8 cellular contexts compared by ENCODE assay signal in genomic region chr15:41401904-41402267, GRCh38. TPM values are rescaled to one million over a fixed set of nuclear protein-coding genes. Genes with fewer than 3 reads are reported as not detected.
DNase-seq lines count a peak whose midpoint lies in the region; ATAC-seq and TF ChIP-seq lines count a peak whose summit lies in the region.

No MANE protein-coding gene starts in this region.

- no peak for TF ChIP-seq POLR2A in right lobe of liver (IDR thresholded peaks at IDR 0.05)

- no peaks in the 10 kb centered on the region for H3K27me3 ChIP-seq in right lobe of liver

- intact Hi-C loops in right lobe of liver (cut with DNase I): no loop called here

- in situ Hi-C loops in ACHN (cut with HindIII; ENCODE audit: low pct_ligation_motif_present, low pct_unique_long_range_greater_than_20kb, low sequenced_read_pairs): no loop called here

- peaks cover 0 to 7% (median 0%) of the 10 kb centered on the region in 4 donors for H3K4me1 ChIP-seq in right lobe of liver
- peaks cover 2% of the 10 kb centered on the region for H3K4me1 ChIP-seq in urinary bladder (ENCODE audit: insufficient read depth)

- no peak for TF ChIP-seq CTCF in right lobe of liver (IDR thresholded peaks at IDR 0.05)

- H3K9me3 ChIP-seq in right lobe of liver: no peaks in the 10 kb centered on the region

- H3K4me3 ChIP-seq in right lobe of liver (peak overlapping the region; percentile 72 to 82 (median 82)), urinary bladder (ENCODE audit: low read depth, low read length) (peak overlapping the region; percentile 65)

- DNase-seq in ACHN (peak; percentile 5), right lobe of liver (no peak), NCI-H187 treated with DMSO at 0.1 percent for 48 hours (lab: John Stamatoyannopoulos, UW) (no peak), DMS79 treated with DMSO at 0.1 percent for 48 hours (lab: John Stamatoyannopoulos, UW) (no peak)

- WGBS in right lobe of liver (ENCODE audit: insufficient coverage, low coverage, low lambda C conversion rate, missing lambda C conversion rate): 8% methylated on average over 9 of the region's 9 CpGs
- 5% methylated on average over 9 of the region's 9 CpGs for WGBS in urinary bladder

- H3K36me3 ChIP-seq in right lobe of liver: peaks cover 0 to 2% (median 0%) of the 10 kb centered on the region in 4 donors
- H3K36me3 ChIP-seq in urinary bladder (ENCODE audit: insufficient read depth): no peaks in the 10 kb centered on the region

- ATAC-seq in HG02870 (IDR thresholded peaks at IDR 0.05; ENCODE audit: unreplicated experiment): peak; percentile 11
- ATAC-seq in right lobe of liver: peak; percentile 37 to 44 (median 38)
- ATAC-seq in HG03135 (IDR thresholded peaks at IDR 0.05; ENCODE audit: unreplicated experiment): no peak

- H3K27ac ChIP-seq in angular gyrus (ENCODE audit: low read depth, low read length): peak overlapping the region; percentile 15
- peak overlapping the region; percentile 67 to 85 (median 79) for H3K27ac ChIP-seq in right lobe of liver
- H3K27ac ChIP-seq in urinary bladder (ENCODE audit: low read depth): no peak overlapping the region

RNA-seq across cellular contexts. Expression of gene NDUFAF1, which starts 0.4 kb away (rescaled TPM):
- total RNA-seq in right lobe of liver (10 to 100 TPM; 19.3 to 26.0 (median 22.1) TPM), urinary bladder (16.8 TPM)
- 21.7 TPM for polyA plus RNA-seq in urinary bladder

RNA-seq across cellular contexts. Expression of gene RTF1, which starts 15.0 kb away (rescaled TPM):
- total RNA-seq in right lobe of liver: 10 to 100 TPM; 10.5 to 21.5 (median 14.2) TPM
- total RNA-seq in urinary bladder: 34.0 TPM
- 30.5 TPM for polyA plus RNA-seq in urinary bladder
